Comparison of ENCODE assay signal across 8 cellular contexts in genomic region chr20:17966432-17967312, GRCh38. TPM values are rescaled to one million over a fixed set of nuclear protein-coding genes. Genes with fewer than 3 reads are reported as not detected.
DNase-seq lines count a peak whose midpoint lies in the region; ATAC-seq, FAIRE-seq and TF ChIP-seq lines count a peak whose summit lies in the region.

No MANE protein-coding gene starts in this region.

- no peak overlapping the region for H3K14ac ChIP-seq in H1 (ENCODE audit: insufficient read length)

- no peak overlapping the region for H3K23ac ChIP-seq in H1 (ENCODE audit: insufficient read length)

- 0 out of 3 replicates have a peak, but pooled peaks have one; percentile 4 for ATAC-seq in RWPE2 (ENCODE audit: low read depth)
- ATAC-seq in GM21381 (IDR thresholded peaks at IDR 0.05; ENCODE audit: unreplicated experiment): no peak
- no peak for ATAC-seq in esophagus mucosa

- H2BK120ac ChIP-seq in H1 (replicated peaks; ENCODE audit: low read depth, low read length): no peak overlapping the region

- H3K27me3 Mint-ChIP-seq in nephron (ENCODE audit: low read depth): peaks cover 3% of the 10 kb centered on the region

- no peak overlapping the region for H4K91ac ChIP-seq in H1 (replicated peaks; ENCODE audit: insufficient read length, low read length)

- H3K36me3 ChIP-seq in RWPE2 (ENCODE audit: low read depth): peaks cover 74% of the 10 kb centered on the region
- peaks cover 0 to 38% (median 0%) of the 10 kb centered on the region in 4 experiments; a peak in 2 of 8 replicates for H3K36me3 ChIP-seq in H1 (ENCODE audit: control insufficient read depth in 2 of 4, insufficient read depth in 4 of 4, low read length in 3 of 4)

- H3K4me3 ChIP-seq in AG09309 (ENCODE audit: control insufficient read depth, low read depth, low read length) (peak overlapping the region; percentile 92), RWPE2 (ENCODE audit: severe bottlenecking) (peak overlapping the region; percentile 82), H1 (ENCODE audit: extremely low read depth in 1 of 4, insufficient read depth in 2 of 4, low read depth in 3 of 4, low read length in 4 of 4) (peak overlapping the region; percentile 77 to 99 (median 91))

- no peaks in the 10 kb centered on the region for H3K27me3 ChIP-seq in RWPE2 (ENCODE audit: insufficient read depth, poor library complexity, severe bottlenecking)
- no peaks in the 10 kb centered on the region for H3K27me3 ChIP-seq in H1 (replicated peaks in 1 of 4; ENCODE audit: control insufficient read depth in 3 of 4, extremely low read depth in 1 of 4, insufficient read depth in 3 of 4, low read length in 3 of 4)

- no peak for FAIRE-seq in H1 (lab: Jason Lieb, UNC)

- H4K5ac ChIP-seq in H1 (ENCODE audit: insufficient read length, low read depth, low read length): peak overlapping the region; percentile 37

- no peak overlapping the region for H2BK20ac ChIP-seq in H1 (ENCODE audit: low read length)

- no peak for TF ChIP-seq CTCF in AG09309 (IDR thresholded peaks at IDR 0.05; ENCODE audit: control insufficient read depth, insufficient read depth, low read depth, low read length, missing control alignments)
- TF ChIP-seq CTCF in GM20000 (IDR thresholded peaks at IDR 0.05; ENCODE audit: extremely low read depth, missing control alignments): no peak
- no peak for TF ChIP-seq CTCF in RWPE2 (IDR thresholded peaks at IDR 0.05; ENCODE audit: poor library complexity, severe bottlenecking)
- no peak for TF ChIP-seq CTCF in H1 (IDR thresholded peaks at IDR 0.05; ENCODE audit: control extremely low read depth in 1 of 3, insufficient read depth in 1 of 3, low read depth in 1 of 3, low read length in 3 of 3)
- TF ChIP-seq CTCF in nephron (IDR thresholded peaks at IDR 0.05; ENCODE audit: unreplicated experiment in 3 of 3): peak; percentile 30 to 35 (median 31)

- TF ChIP-seq EP300 in H1 (IDR thresholded peaks at IDR 0.05; ENCODE audit: borderline replicate concordance in 1 of 2, low read depth in 2 of 2, low read length in 2 of 2): no peak

- POLR2A ChIA-PET in H1 (lab: Charles Lee; ENCODE audit: partially characterized antibody): interaction anchor here (0.8 to 20.7 kb wide), 8 partner anchors 10 to 396 kb away, joined by 3 to 424 read pairs (median 10); partner anchors contain the start of gene DSTN

- peak overlapping the region; percentile 98 to 99 (median 99) for H3K27ac Mint-ChIP-seq in nephron

- H4K8ac ChIP-seq in H1 (ENCODE audit: extremely low read depth, insufficient read depth, low read length): no peak overlapping the region

- H4K20me1 ChIP-seq in H1 (replicated peaks in 1 of 2; ENCODE audit: control insufficient read depth in 1 of 2, insufficient read depth in 2 of 2, low read length in 2 of 2): peaks cover 35 to 36% of the 10 kb centered on the region in 2 experiments

- H3K23me2 ChIP-seq in H1 (ENCODE audit: low read depth, low read length): peaks cover 14% of the 10 kb centered on the region

- H2BK5ac ChIP-seq in H1 (ENCODE audit: low read depth, low read length): no peak overlapping the region

- H3K4me2 ChIP-seq in H1 (ENCODE audit: insufficient read depth in 1 of 2, low read depth in 2 of 2, low read length in 2 of 2): peak overlapping the region; percentile 76 to 98

- H3K4me1 Mint-ChIP-seq in nephron: peaks cover 78% of the 10 kb centered on the region

- WGBS in H1 (ENCODE audit: extremely low coverage in 1 of 2, insufficient coverage in 1 of 2, insufficient read length in 1 of 2, insufficient replicate concordance in 2 of 2, low coverage in 1 of 2, low lambda C conversion rate in 2 of 2, missing lambda C conversion rate in 1 of 2), 2 experiments: 12% methylated on average over 9 of the region's 9 CpGs; no CpG with 5 or more reads in 1 of the 2 experiments

- no peak overlapping the region for H3K4ac ChIP-seq in H1 (replicated peaks; ENCODE audit: insufficient read length, low read depth, low read length)

- no peak overlapping the region; the same call in 1 of the 2 replicates for H3K18ac ChIP-seq in H1 (ENCODE audit: extremely low read depth, low read length)

- H3K9ac ChIP-seq in H1 (replicated peaks in 1 of 4; ENCODE audit: extremely low read depth in 1 of 4, low read depth in 3 of 4, low read length in 3 of 4): peak overlapping the region; percentile 65 to 100 (median 86)

- no peaks in the 10 kb centered on the region for H3K9me3 Mint-ChIP-seq in nephron

- no peak for TF ChIP-seq RAD21 in H1 (IDR thresholded peaks at IDR 0.05 in 1 of 2, conservative IDR thresholded peaks at IDR 0.05 in 1 of 2; ENCODE audit: low read depth in 2 of 2, low read length in 2 of 2)

- H2BK12ac ChIP-seq in H1 (ENCODE audit: low read depth, low read length): no peak overlapping the region

- no peak overlapping the region for H2BK15ac ChIP-seq in H1 (ENCODE audit: low read length)

- no peak overlapping the region for H3K56ac ChIP-seq in H1 (replicated peaks; ENCODE audit: insufficient read length, low read depth, low read length)

- H3K9me3 ChIP-seq in RWPE2 (ENCODE audit: severe bottlenecking) (no peaks in the 10 kb centered on the region), H1 (ENCODE audit: insufficient read depth in 2 of 2, low read depth in 1 of 2, low read length in 1 of 2) (no peaks in the 10 kb centered on the region)

- TF ChIP-seq POLR2A in H1 (IDR thresholded peaks at IDR 0.05; ENCODE audit: control extremely low read depth in 1 of 2, low read depth in 2 of 2, low read length in 2 of 2): peak in 1 of 2 experiments; percentile 64; a peak in 2 of 3 replicates

- CTCF ChIA-PET in H1 (lab: Charles Lee; ENCODE audit: partially characterized antibody): interaction anchor here (0.6 to 2.0 kb wide), 7 partner anchors 8 to 294 kb away, joined by 3 to 6 read pairs (median 4); no protein-coding TSS in a partner anchor

- H3K79me1 ChIP-seq in H1 (ENCODE audit: low read depth, low read length): 0 out of 2 replicates have a peak, but pooled peaks cover 3% of the 10 kb centered on the region

- peaks cover 77 to 97% of the 10 kb centered on the region in 2 experiments for H3K79me2 ChIP-seq in H1 (ENCODE audit: control insufficient read depth in 1 of 2, insufficient read depth in 2 of 2, low read length in 2 of 2)

- H3K27ac ChIP-seq in RWPE2 (ENCODE audit: poor library complexity, severe bottlenecking): peak overlapping the region; percentile 87
- peak overlapping the region; percentile 22; the same call in 1 of the 2 replicates for H3K27ac ChIP-seq in H1 (ENCODE audit: low read depth, low read length)

- peaks cover 10% of the 10 kb centered on the region for H3K36me3 Mint-ChIP-seq in nephron (ENCODE audit: low read depth)

- H3K4me1 ChIP-seq in RWPE2 (ENCODE audit: insufficient read depth, poor library complexity, severe bottlenecking): peaks cover 38% of the 10 kb centered on the region
- peaks cover 4 to 14% (median 12%) of the 10 kb centered on the region in 4 experiments; a peak in 6 of 7 replicates for H3K4me1 ChIP-seq in H1 (replicated peaks in 1 of 4; ENCODE audit: control insufficient read depth in 3 of 4, insufficient read depth in 4 of 4, low read length in 3 of 4)

- H2AK5ac ChIP-seq in H1 (ENCODE audit: low read depth, low read length): no peak overlapping the region

- H2AFZ ChIP-seq in H1 (ENCODE audit: low read length): no peak overlapping the region

- H3K4me3 Mint-ChIP-seq in nephron: peak overlapping the region; percentile 92 to 99 (median 96)

- DNase-seq in AG09309 (ENCODE audit: low read depth): no peak
- DNase-seq in GM20000 (ENCODE audit: low spot score): peak; percentile 42
- no peak for DNase-seq in RWPE2 (ENCODE audit: low spot score)
- no peak for DNase-seq in H1 (ENCODE audit: low read depth in 1 of 2, low spot score in 2 of 2)
- DNase-seq in putamen (ENCODE audit: low spot score): no peak

TF ChIP-seq in H1, 55 proteins besides CTCF, POLR2A, EP300 and RAD21:
- no peak for TF ChIP-seq TAF1 (IDR thresholded peaks at IDR 0.05; ENCODE audit: low read depth, low read length)
- TF ChIP-seq MAFK (IDR thresholded peaks at IDR 0.05; ENCODE audit: low read depth, low read length): peak; percentile 42; the same call in 1 of the 2 replicates
- 0 out of 2 replicates have a peak, but pooled peaks have one; percentile 75 for TF ChIP-seq POLR2AphosphoS5 (IDR thresholded peaks at IDR 0.05; ENCODE audit: low read depth, low read length)
- no peak for TF ChIP-seq RBBP5 (IDR thresholded peaks at IDR 0.05; ENCODE audit: borderline replicate concordance, low read depth, low read length)
- peak; percentile 38 for TF ChIP-seq TAF7 (optimal IDR thresholded peaks at IDR 0.05; ENCODE audit: borderline replicate concordance, low read depth, low read length)
- 0 out of 4 replicates have a peak, but pooled peaks have one; percentile 25 to 34 for TF ChIP-seq SIN3A (conservative IDR thresholded peaks at IDR 0.05 in 1 of 2, IDR thresholded peaks at IDR 0.05 in 1 of 2; ENCODE audit: low read depth in 1 of 2, low read length in 2 of 2)
- TF ChIP-seq SIRT6 (IDR thresholded peaks at IDR 0.05; ENCODE audit: low read length): no peak
- TF ChIP-seq JUN (IDR thresholded peaks at IDR 0.05; ENCODE audit: low read depth, low read length): no peak
- TF ChIP-seq CEBPB (IDR thresholded peaks at IDR 0.05; ENCODE audit: low read depth, low read length): no peak

RNA-seq across cellular contexts. Expression of gene SNX5, which starts 1.9 kb away (rescaled TPM):
- total RNA-seq in H1 (2021; fragmentation: NEBNext Ultra II Directional; extraction: Animal tissue kit (Norgen Biotek cat#: 25700)): 181 and 194 TPM in 2 replicates
- 140 and 155 TPM in 2 replicates for polyA plus RNA-seq in H1 (2011; rRNA removed)
- polyA plus RNA-seq in H1 (2011; cell fraction: cytosol; rRNA removed): 179 TPM
- 236 TPM for polyA plus RNA-seq in H1 (2011; cell fraction: nucleus; rRNA removed)
- polyA plus RNA-seq in H1 (2012, experiment 1 of 2): 129 to 235 TPM (median 148 TPM) in 4 replicates
- polyA plus RNA-seq in H1 (2012, experiment 2 of 2): 34.5 TPM
- polyA plus RNA-seq in H1 (2013, experiment 1 of 2): 213 TPM
- polyA plus RNA-seq in H1 (2013, experiment 2 of 2): 198 TPM
- polyA minus RNA-seq in H1 (2011; rRNA and poly(A)+ RNA removed): 163 and 196 TPM in 2 replicates
- 156 TPM for polyA minus RNA-seq in H1 (2011; cell fraction: cytosol; rRNA and poly(A)+ RNA removed)
- 471 TPM for polyA minus RNA-seq in H1 (2011; cell fraction: nucleus; rRNA and poly(A)+ RNA removed)
- 63.0 TPM for total RNA-seq in esophagus mucosa

RNA-seq across cellular contexts. Expression of gene MGME1, which starts 2.1 kb away (rescaled TPM):
- 56.3 and 59.0 TPM in 2 replicates for total RNA-seq in H1 (2021; fragmentation: NEBNext Ultra II Directional; extraction: Animal tissue kit (Norgen Biotek cat#: 25700))
- 13.7 and 27.7 TPM in 2 replicates for polyA plus RNA-seq in H1 (2011; rRNA removed)
- 26.3 TPM for polyA plus RNA-seq in H1 (2011; cell fraction: cytosol; rRNA removed)
- 10.6 TPM for polyA plus RNA-seq in H1 (2011; cell fraction: nucleus; rRNA removed)
- 41.6 to 71.7 TPM (median 46.4 TPM) in 4 replicates for polyA plus RNA-seq in H1 (2012, experiment 1 of 2)
- 8.8 TPM for polyA plus RNA-seq in H1 (2012, experiment 2 of 2)
- 34.4 TPM for polyA plus RNA-seq in H1 (2013, experiment 1 of 2)
- 35.2 TPM for polyA plus RNA-seq in H1 (2013, experiment 2 of 2)
- polyA minus RNA-seq in H1 (2011; rRNA and poly(A)+ RNA removed): 29.0 and 31.2 TPM in 2 replicates
- 36.3 TPM for polyA minus RNA-seq in H1 (2011; cell fraction: cytosol; rRNA and poly(A)+ RNA removed)
- 31.8 TPM for polyA minus RNA-seq in H1 (2011; cell fraction: nucleus; rRNA and poly(A)+ RNA removed)
- total RNA-seq in esophagus mucosa: 12.8 TPM

Comparison
In these comparisons a context has a peak if more than half of its experiments do, and no peak if none do; other contexts are left out.
1. CTCF ChIP-seq: peak in nephron (3 of 3); none in AG09309 (single experiment), GM20000 (single experiment), RWPE2 (single experiment) and H1 (0 of 3).
2. Peak in every context shown above with its lines, with median percentiles within 50 percentile points of each other: H3K4me3 ChIP-seq.